In the genomic region with DNA sequence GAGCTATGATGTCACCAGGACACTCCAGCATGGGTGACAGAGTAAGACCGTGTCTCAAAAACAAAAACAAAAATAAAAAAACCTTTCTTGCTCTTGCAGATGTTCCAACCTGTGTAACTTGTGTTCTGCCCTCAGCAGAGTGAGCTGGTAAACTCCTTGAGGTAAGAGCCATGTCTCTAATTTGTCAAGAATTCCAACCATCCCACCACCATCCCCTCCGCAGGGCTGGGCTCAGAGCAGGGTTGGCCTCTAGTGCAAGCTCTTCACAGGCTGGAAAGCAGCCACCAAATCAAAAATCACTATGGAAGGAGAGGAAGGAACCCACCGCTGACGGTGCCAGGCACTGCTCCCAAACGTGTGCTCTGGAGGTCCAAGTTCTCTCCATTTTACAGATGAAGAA, we compare ENCODE assay signal across 16 cellular contexts. TPM values are rescaled to one million over a fixed set of nuclear protein-coding genes. Genes with fewer than 3 reads are reported as not detected.
DNase-seq lines count a peak whose midpoint lies in the region; ATAC-seq, FAIRE-seq and TF ChIP-seq lines count a peak whose summit lies in the region.
"Had no signal": no experiment of that assay in that cellular context is flagged by ENCODE, and none has a peak within 500 bp of the region (broad histone marks: within the 10 kb centered on the region; RNA-seq: fewer than 3 reads in every experiment).

No MANE protein-coding gene starts in this region.

- H3K27me3 ChIP-seq in Caco-2 (replicated peaks; ENCODE audit: control insufficient read depth, insufficient read depth, low read length), result no peaks in the 10 kb centered on the region
- no peaks in the 10 kb centered on the region for H3K27me3 ChIP-seq in H9 (ENCODE audit: insufficient read depth, low read length)

- H3K9ac ChIP-seq in kidney (ENCODE audit: low read length in 2 of 2) (no peak overlapping the region), H9 (ENCODE audit: extremely low read depth, insufficient read length, low read length) (no peak overlapping the region)

- TF ChIP-seq CTCF in Caco-2 (IDR thresholded peaks at IDR 0.05; ENCODE audit: insufficient read depth in 1 of 2, low read depth in 1 of 2, low read length in 1 of 2, severe bottlenecking in 1 of 2, unreplicated experiment in 1 of 2) (no peak), brain (conservative IDR thresholded peaks at IDR 0.05) (no peak), kidney (IDR thresholded peaks at IDR 0.05; ENCODE audit: borderline replicate concordance, extremely low read depth, insufficient read depth) (no peak), progenitor cell of endocrine pancreas (IDR thresholded peaks at IDR 0.05; ENCODE audit: unreplicated experiment) (no peak), H9 (conservative IDR thresholded peaks at IDR 0.05) (no peak)

- H3K9me3 Mint-ChIP-seq in Caco-2 (ENCODE audit: unreplicated experiment) (no peaks in the 10 kb centered on the region), brain (no peaks in the 10 kb centered on the region), progenitor cell of endocrine pancreas (ENCODE audit: low read depth) (no peaks in the 10 kb centered on the region), H9 (no peaks in the 10 kb centered on the region; a peak in 1 of 5 replicates)
- H3K9me3 Mint-ChIP-seq: activated CD4-positive, alpha-beta memory T cell treated with anti-CD3 and anti-CD28 coated beads, Interleukin-2, amount 10 ng/mL, durations not matched to agents 7 days and 5 days; activated T-cell treated with anti-CD3 and anti-CD28 coated beads, Interleukin-2, amount 50 U/mL, for 24 hours; effector memory CD8-positive, alpha-beta T cell; natural killer cell had no signal

- H3K23ac ChIP-seq in H9 (ENCODE audit: insufficient read length, low read depth, low read length), result no peak overlapping the region

- no peak overlapping the region for H2BK15ac ChIP-seq in H9 (ENCODE audit: low read depth, low read length)

- FAIRE-seq in kidney (lab: Jason Lieb, UNC), result no peak

- H4K5ac ChIP-seq in H9 (ENCODE audit: insufficient read length, low read depth, low read length), result no peak overlapping the region

- H3K23me2 ChIP-seq in H9 (ENCODE audit: insufficient read length, low read depth, low read length, poor library complexity, severe bottlenecking), result no peaks in the 10 kb centered on the region

- no peak overlapping the region for H3K56ac ChIP-seq in H9 (ENCODE audit: insufficient read length, low read depth, low read length)

- no peak overlapping the region for H4K91ac ChIP-seq in H9 (ENCODE audit: insufficient read length, low read depth, low read length)

- peak overlapping the region; percentile 25 to 89 for H3K27ac ChIP-seq in kidney (ENCODE audit: low read depth in 2 of 2, low read length in 2 of 2)
- no peak overlapping the region for H3K27ac ChIP-seq in H9 (ENCODE audit: insufficient read length, low read depth, low read length)

- CTCF ChIA-PET in Caco-2 (lab: Charles Lee), result no interaction called here

- no peak overlapping the region for H2AFZ ChIP-seq in H9 (ENCODE audit: low read length)

- no peak overlapping the region for H3T11ph ChIP-seq in H9 (ENCODE audit: low read length)

- H3K14ac ChIP-seq in H9 (ENCODE audit: insufficient read depth, low read length), result no peak overlapping the region

- no peak overlapping the region for H2BK20ac ChIP-seq in H9 (ENCODE audit: low read depth, low read length, poor library complexity, severe bottlenecking)

- no peak overlapping the region for H3K4ac ChIP-seq in H9 (ENCODE audit: low read depth, low read length)

- H2BK120ac ChIP-seq in H9 (ENCODE audit: low read depth, low read length, poor library complexity, severe bottlenecking), result no peak overlapping the region

- H3K4me3 Mint-ChIP-seq in Caco-2 (ENCODE audit: unreplicated experiment) (no peak overlapping the region), brain (peak overlapping the region; percentile 83 to 87 (median 85)), progenitor cell of endocrine pancreas (ENCODE audit: low read depth) (no peak overlapping the region), H9 (peak overlapping the region in 1 of 2 experiments; percentile 22; a peak in 1 of 5 replicates)
- H3K4me3 Mint-ChIP-seq: activated CD4-positive, alpha-beta memory T cell treated with anti-CD3 and anti-CD28 coated beads, Interleukin-2, amount 10 ng/mL, durations not matched to agents 7 days and 5 days; activated T-cell treated with anti-CD3 and anti-CD28 coated beads, Interleukin-2, amount 50 U/mL, for 24 hours; B cell; effector memory CD8-positive, alpha-beta T cell; natural killer cell had no signal

- H3K79me2 ChIP-seq in H9 (ENCODE audit: insufficient read depth, low read length), result no peaks in the 10 kb centered on the region

- H4K8ac ChIP-seq in H9 (replicated peaks; ENCODE audit: insufficient read length, low read depth, low read length), result no peak overlapping the region

- DNase-seq in Caco-2 (no peak), kidney (no peak), progenitor cell of endocrine pancreas (ENCODE audit: low spot score, unreplicated experiment) (no peak), H9 (no peak), A172 (ENCODE audit: low spot score) (no peak), EL (no peak)
- DNase-seq: activated CD4-positive, alpha-beta memory T cell treated with anti-CD3 and anti-CD28 coated beads, Interleukin-2, amount 10 ng/mL, durations not matched to agents 7 days and 5 days; activated naive CD4-positive, alpha-beta T cell treated with anti-CD3 and anti-CD28 coated beads, Interleukin-2, amount 50 U/mL, for 16 hours; activated T-cell treated with anti-CD3 and anti-CD28 coated beads, Interleukin-2, amount 50 U/mL, for 24 hours; effector memory CD8-positive, alpha-beta T cell; natural killer cell; NCI-H1436 treated with DMSO at 0.1 percent for 48 hours; T-helper 1 cell had no signal

- no peak overlapping the region for H3K4me2 ChIP-seq in H9 (ENCODE audit: insufficient read depth, insufficient read length, low read length)

- no peaks in the 10 kb centered on the region for H3K27me3 Mint-ChIP-seq in Caco-2 (ENCODE audit: insufficient read depth, unreplicated experiment)
- H3K27me3 Mint-ChIP-seq in brain, result peaks cover 33% of the 10 kb centered on the region
- H3K27me3 Mint-ChIP-seq in progenitor cell of endocrine pancreas, result peaks cover 4% of the 10 kb centered on the region
- no peaks in the 10 kb centered on the region; the same call in 1 of the 2 replicates for H3K27me3 Mint-ChIP-seq in H9 (ENCODE audit: low read depth)

- H3K36me3 ChIP-seq in Caco-2 (ENCODE audit: control insufficient read depth, insufficient read depth, low read length) (no peaks in the 10 kb centered on the region), kidney (ENCODE audit: control insufficient read depth in 1 of 2, insufficient read depth in 2 of 2, low read length in 2 of 2) (no peaks in the 10 kb centered on the region)

- no peak overlapping the region for H3K4me3 ChIP-seq in Caco-2 (ENCODE audit: low read depth, low read length)
- peak overlapping the region in 1 of 2 donors; percentile 13 for H3K4me3 ChIP-seq in kidney (ENCODE audit: low read length in 2 of 2)

- intact Hi-C loops in Caco-2 (cut with micrococcal nuclease; ENCODE audit: unreplicated experiment), result no loop called here
- intact Hi-C loops in kidney (cut with DNase I), result no loop called here

- no CpG with 5 or more reads among the region's 5 CpGs for WGBS in H9 (ENCODE audit: extremely low coverage, insufficient read length, low lambda C conversion rate)

- H4K20me1 ChIP-seq in H9 (ENCODE audit: control insufficient read depth, insufficient read depth, insufficient read length), result peaks cover 5% of the 10 kb centered on the region

- no peaks in the 10 kb centered on the region for H3K9me3 ChIP-seq in Caco-2
- no peaks in the 10 kb centered on the region for H3K9me3 ChIP-seq in kidney (ENCODE audit: control insufficient read depth in 1 of 2, low read length in 2 of 2)
- H3K9me3 ChIP-seq in H9 (ENCODE audit: control insufficient read depth, low read depth, low read length), result no peaks in the 10 kb centered on the region

- H3K18ac ChIP-seq in H9 (ENCODE audit: insufficient read length, low read depth, low read length), result no peak overlapping the region

- H3K36me3 Mint-ChIP-seq in Caco-2 (ENCODE audit: insufficient read depth, unreplicated experiment), result peaks cover 4% of the 10 kb centered on the region
- H3K36me3 Mint-ChIP-seq in brain, result no peaks in the 10 kb centered on the region
- no peaks in the 10 kb centered on the region for H3K36me3 Mint-ChIP-seq in progenitor cell of endocrine pancreas (ENCODE audit: insufficient read depth)
- no peaks in the 10 kb centered on the region for H3K36me3 Mint-ChIP-seq in H9 (ENCODE audit: insufficient read depth in 1 of 3, low read depth in 3 of 3)
- H3K36me3 Mint-ChIP-seq: natural killer cell had no signal

- no peaks in the 10 kb centered on the region for H3K79me1 ChIP-seq in H9 (ENCODE audit: insufficient read depth, low read depth, low read length, poor library complexity, severe bottlenecking)

- no TSS peak for BruUV-seq in Caco-2 (replicated peaks; lab: Mats Ljungman, UMichigan)

- H3K4me1 Mint-ChIP-seq in Caco-2 (ENCODE audit: low read depth, unreplicated experiment), result peaks cover 32% of the 10 kb centered on the region
- H3K4me1 Mint-ChIP-seq in brain, result peaks cover 87% of the 10 kb centered on the region
- H3K4me1 Mint-ChIP-seq in progenitor cell of endocrine pancreas (ENCODE audit: low read depth), result peaks cover 16% of the 10 kb centered on the region
- H3K4me1 Mint-ChIP-seq in H9, result peaks cover 12 to 28% of the 10 kb centered on the region in 2 experiments
- H3K4me1 Mint-ChIP-seq: activated CD4-positive, alpha-beta memory T cell treated with anti-CD3 and anti-CD28 coated beads, Interleukin-2, amount 10 ng/mL, durations not matched to agents 7 days and 5 days; B cell; natural killer cell had no signal

- ATAC-seq in HG03354 (IDR thresholded peaks at IDR 0.05; ENCODE audit: poor library complexity, severe bottlenecking, unreplicated experiment), result no peak
- ATAC-seq: effector memory CD8-positive, alpha-beta T cell had no signal

- H2BK12ac ChIP-seq in H9 (ENCODE audit: insufficient read length, low read depth, low read length), result no peak overlapping the region

- H3K4me1 ChIP-seq in Caco-2, result peaks cover 49% of the 10 kb centered on the region
- peaks cover 28 to 36% of the 10 kb centered on the region in 2 donors for H3K4me1 ChIP-seq in kidney (ENCODE audit: control insufficient read depth in 1 of 2, insufficient read depth in 1 of 2, low read depth in 1 of 2, low read length in 2 of 2)
- 0 out of 2 replicates have a peak, but pooled peaks cover 2% of the 10 kb centered on the region for H3K4me1 ChIP-seq in H9 (ENCODE audit: insufficient read depth, low read length)

- POLR2A ChIA-PET in Caco-2 (lab: Charles Lee), result interaction anchor here (0.6 kb wide), 1 partner anchor 8 kb away, joined by 3 read pairs; no protein-coding TSS in a partner anchor

- H2BK5ac ChIP-seq in H9 (ENCODE audit: insufficient read length, low read length), result no peak overlapping the region

- no peak overlapping the region for H2AK5ac ChIP-seq in H9 (ENCODE audit: insufficient read length, low read length)

- H3K27ac Mint-ChIP-seq in Caco-2 (ENCODE audit: unreplicated experiment) (peak overlapping the region; percentile 75), brain (peak overlapping the region; percentile 93 to 99 (median 97)), progenitor cell of endocrine pancreas (peak overlapping the region; percentile 37), H9 (no peak overlapping the region)
- H3K27ac Mint-ChIP-seq: activated CD4-positive, alpha-beta memory T cell treated with anti-CD3 and anti-CD28 coated beads, Interleukin-2, amount 10 ng/mL, durations not matched to agents 7 days and 5 days; activated T-cell treated with anti-CD3 and anti-CD28 coated beads, Interleukin-2, amount 50 U/mL, for 24 hours; B cell; effector memory CD8-positive, alpha-beta T cell; natural killer cell had no signal

RNA-seq across cellular contexts. Expression of gene PLEKHA6, which starts 9.5 kb away (rescaled TPM):
- total RNA-seq in Caco-2 (2022), result 18.8 and 21.8 TPM in 2 replicates
- 27.8 TPM for polyA plus RNA-seq in brain (ENCODE audit: insufficient read depth, low read depth, low replicate concordance)
- 65.1 TPM for total RNA-seq in kidney
- polyA plus RNA-seq in kidney (ENCODE audit: insufficient read depth, low read depth, low replicate concordance), result 17.5 TPM
- total RNA-seq in progenitor cell of endocrine pancreas, result 66.9 and 71.5 TPM in 2 replicates
- 1.6 and 2.1 TPM in 2 replicates for total RNA-seq in H9 (2021)
- 0.02 and 0.17 TPM in 2 replicates for total RNA-seq in A172 (2014; rRNA removed; shearing (Covaris generic))
- total RNA-seq: activated CD4-positive, alpha-beta memory T cell treated with anti-CD3 and anti-CD28 coated beads, Interleukin-2, amount 10 ng/mL, durations not matched to agents 7 days and 5 days had no signal

Comparison
In these comparisons a context has a peak if more than half of its experiments do, and no peak if none do; other contexts are left out.
1. H3K27ac Mint-ChIP-seq: peak in Caco-2 (single experiment), brain (5 of 5) and progenitor cell of endocrine pancreas (single experiment); none in H9 (0 of 3).
2. H3K4me3 Mint-ChIP-seq: peak in brain (5 of 5); none in Caco-2 (single experiment) and progenitor cell of endocrine pancreas (single experiment).